Comparison of ENCODE assay signal across 4 cellular contexts in the genomic region with DNA sequence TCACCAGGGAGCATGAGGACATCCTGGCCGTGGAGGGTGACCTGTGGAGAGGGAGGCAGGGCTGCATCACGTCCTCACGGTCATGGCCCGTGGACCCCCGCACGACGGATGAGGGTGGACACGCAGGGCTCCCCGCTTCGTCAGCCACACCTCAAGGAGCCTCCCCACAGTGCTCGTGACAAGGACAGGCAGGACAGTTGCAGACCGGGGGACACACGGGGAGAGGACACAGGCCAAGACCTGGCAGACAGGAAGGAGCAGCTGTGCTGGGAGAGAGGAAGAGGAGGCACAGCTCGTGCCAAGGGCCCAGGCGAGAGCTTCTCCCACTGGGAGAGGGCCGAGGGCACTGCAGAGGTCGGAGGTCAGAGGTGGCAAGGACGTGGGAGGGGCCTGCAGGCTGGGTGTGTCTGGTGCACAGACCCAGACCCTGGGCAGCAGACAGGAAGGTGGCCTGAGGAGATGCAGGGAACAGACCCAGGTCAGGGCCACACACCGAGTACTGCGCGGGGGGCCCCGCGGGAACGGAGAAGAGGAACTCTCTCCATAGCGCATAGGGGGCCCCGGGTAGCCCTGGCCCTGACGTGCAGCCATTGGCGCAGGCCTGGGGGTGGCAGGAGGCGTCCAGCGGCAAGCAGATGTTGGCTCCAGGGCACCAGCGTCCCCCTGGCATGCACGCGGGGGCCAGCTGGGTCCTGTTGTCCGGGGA. TPM values are rescaled to one million over a fixed set of nuclear protein-coding genes. Genes with fewer than 3 reads are reported as not detected.
"Had no signal": no experiment of that assay in that cellular context is flagged by ENCODE, and none has a peak within 500 bp of the region (broad histone marks: within the 10 kb centered on the region; RNA-seq: fewer than 3 reads in every experiment).

No MANE protein-coding gene starts in this region.

RNA-seq across cellular contexts. Expression of a gene that starts 33.4 kb away (rescaled TPM):
- total RNA-seq: naive thymus-derived CD8-positive, alpha-beta T cell; smooth muscle cell; thoracic aorta; tibial nerve had no signal
